ENCODE assay signal across 1 cellular context in the genomic region with DNA sequence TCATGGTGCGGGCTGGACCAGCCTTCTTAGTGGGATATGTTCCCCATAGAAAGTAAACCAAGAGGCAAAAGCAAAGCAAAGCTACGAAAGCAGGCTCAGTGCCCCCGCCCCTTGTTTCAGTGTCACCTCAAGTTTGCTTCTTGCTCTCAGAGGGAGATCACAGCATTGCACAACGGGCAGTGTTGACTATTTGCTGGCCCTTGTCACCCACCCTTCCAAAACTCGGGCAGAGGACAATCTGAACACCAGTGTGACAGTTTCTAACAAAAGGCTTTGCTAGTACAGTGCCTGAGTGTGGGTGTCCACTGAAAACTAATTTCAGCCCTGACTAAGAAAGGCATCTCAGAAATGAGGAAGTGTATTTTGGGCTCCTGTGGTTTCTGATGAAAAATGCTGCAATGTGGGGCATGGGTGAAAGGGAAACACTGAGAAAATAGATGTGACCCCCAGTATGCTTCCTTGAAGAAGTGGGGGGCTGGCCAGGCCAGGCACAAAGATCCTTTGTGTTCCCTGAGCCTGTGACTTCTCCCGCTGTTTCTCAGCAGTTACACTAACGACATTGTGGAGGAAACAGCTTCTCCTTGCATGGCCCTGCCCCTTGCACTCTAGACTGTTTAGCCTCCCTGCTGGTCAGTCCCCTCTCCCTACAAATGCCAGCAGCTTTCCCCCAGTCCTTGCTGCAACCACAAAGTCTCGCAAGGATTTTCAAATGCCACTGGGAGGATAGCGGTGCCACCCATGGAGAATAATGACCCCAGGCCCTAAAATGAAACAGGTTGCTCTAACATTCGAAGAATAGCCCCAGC.
TF ChIP-seq lines count a peak whose summit lies in the region.

No MANE protein-coding gene starts in this region.

TF ChIP-seq in HepG2, 621 proteins besides CTCF, POLR2A, EP300 and RAD21 (continued from another document and continues in another):
- TF ChIP-seq, protein P1, sequence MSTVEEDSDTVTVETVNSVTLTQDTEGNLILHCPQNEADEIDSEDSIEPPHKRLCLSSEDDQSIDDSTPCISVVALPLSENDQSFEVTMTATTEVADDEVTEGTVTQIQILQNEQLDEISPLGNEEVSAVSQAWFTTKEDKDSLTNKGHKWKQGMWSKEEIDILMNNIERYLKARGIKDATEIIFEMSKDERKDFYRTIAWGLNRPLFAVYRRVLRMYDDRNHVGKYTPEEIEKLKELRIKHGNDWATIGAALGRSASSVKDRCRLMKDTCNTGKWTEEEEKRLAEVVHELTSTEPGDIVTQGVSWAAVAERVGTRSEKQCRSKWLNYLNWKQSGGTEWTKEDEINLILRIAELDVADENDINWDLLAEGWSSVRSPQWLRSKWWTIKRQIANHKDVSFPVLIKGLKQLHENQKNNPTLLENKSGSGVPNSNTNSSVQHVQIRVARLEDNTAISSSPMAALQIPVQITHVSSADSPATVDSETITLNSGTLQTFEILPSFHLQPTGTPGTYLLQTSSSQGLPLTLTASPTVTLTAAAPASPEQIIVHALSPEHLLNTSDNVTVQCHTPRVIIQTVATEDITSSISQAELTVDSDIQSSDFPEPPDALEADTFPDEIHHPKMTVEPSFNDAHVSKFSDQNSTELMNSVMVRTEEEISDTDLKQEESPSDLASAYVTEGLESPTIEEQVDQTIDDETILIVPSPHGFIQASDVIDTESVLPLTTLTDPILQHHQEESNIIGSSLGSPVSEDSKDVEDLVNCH (CRISPR knock-in tag; IDR thresholded peaks at IDR 0.05) = no peak
- no peak for TF ChIP-seq MYNN (CRISPR knock-in tag; IDR thresholded peaks at IDR 0.05; ENCODE audit: low read depth)
- TF ChIP-seq, protein P2, sequence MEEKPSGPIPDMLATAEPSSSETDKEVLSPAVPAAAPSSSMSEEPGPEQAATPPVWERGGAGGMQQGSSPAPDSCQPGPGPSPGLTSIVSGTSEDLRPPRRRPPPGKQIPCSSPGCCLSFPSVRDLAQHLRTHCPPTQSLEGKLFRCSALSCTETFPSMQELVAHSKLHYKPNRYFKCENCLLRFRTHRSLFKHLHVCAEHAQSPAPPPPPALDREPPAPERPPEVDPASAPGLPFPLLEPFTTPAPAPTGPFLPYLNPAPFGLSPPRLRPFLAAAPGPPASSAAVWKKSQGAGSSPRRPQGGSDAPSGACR (CRISPR knock-in tag; IDR thresholded peaks at IDR 0.05) = no peak
- no peak for TF ChIP-seq ZNF773 (CRISPR knock-in tag; IDR thresholded peaks at IDR 0.05; ENCODE audit: borderline replicate concordance)
- no peak for TF ChIP-seq FOXM1 (CRISPR knock-in tag; IDR thresholded peaks at IDR 0.05)
- TF ChIP-seq ZNF335 (CRISPR knock-in tag; IDR thresholded peaks at IDR 0.05) = no peak
- TF ChIP-seq, protein P3, sequence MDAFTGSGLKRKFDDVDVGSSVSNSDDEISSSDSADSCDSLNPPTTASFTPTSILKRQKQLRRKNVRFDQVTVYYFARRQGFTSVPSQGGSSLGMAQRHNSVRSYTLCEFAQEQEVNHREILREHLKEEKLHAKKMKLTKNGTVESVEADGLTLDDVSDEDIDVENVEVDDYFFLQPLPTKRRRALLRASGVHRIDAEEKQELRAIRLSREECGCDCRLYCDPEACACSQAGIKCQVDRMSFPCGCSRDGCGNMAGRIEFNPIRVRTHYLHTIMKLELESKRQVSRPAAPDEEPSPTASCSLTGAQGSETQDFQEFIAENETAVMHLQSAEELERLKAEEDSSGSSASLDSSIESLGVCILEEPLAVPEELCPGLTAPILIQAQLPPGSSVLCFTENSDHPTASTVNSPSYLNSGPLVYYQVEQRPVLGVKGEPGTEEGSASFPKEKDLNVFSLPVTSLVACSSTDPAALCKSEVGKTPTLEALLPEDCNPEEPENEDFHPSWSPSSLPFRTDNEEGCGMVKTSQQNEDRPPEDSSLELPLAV (CRISPR knock-in tag; conservative IDR thresholded peaks at IDR 0.05; ENCODE audit: low read depth) = no peak
- TF ChIP-seq, protein P4, sequence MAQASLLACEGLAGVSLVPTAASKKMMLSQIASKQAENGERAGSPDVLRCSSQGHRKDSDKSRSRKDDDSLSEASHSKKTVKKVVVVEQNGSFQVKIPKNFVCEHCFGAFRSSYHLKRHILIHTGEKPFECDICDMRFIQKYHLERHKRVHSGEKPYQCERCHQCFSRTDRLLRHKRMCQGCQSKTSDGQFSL (CRISPR knock-in tag; IDR thresholded peaks at IDR 0.05) = no peak
- TF ChIP-seq MAFK (conservative IDR thresholded peaks at IDR 0.05 in 1 of 2, IDR thresholded peaks at IDR 0.05 in 1 of 2; ENCODE audit: low read length in 2 of 2) = no peak
- TF ChIP-seq BHLHE40 (IDR thresholded peaks at IDR 0.05; ENCODE audit: low read length) = no peak
- TF ChIP-seq ZNF44 (CRISPR knock-in tag; IDR thresholded peaks at IDR 0.05) = no peak
- TF ChIP-seq, protein P5, sequence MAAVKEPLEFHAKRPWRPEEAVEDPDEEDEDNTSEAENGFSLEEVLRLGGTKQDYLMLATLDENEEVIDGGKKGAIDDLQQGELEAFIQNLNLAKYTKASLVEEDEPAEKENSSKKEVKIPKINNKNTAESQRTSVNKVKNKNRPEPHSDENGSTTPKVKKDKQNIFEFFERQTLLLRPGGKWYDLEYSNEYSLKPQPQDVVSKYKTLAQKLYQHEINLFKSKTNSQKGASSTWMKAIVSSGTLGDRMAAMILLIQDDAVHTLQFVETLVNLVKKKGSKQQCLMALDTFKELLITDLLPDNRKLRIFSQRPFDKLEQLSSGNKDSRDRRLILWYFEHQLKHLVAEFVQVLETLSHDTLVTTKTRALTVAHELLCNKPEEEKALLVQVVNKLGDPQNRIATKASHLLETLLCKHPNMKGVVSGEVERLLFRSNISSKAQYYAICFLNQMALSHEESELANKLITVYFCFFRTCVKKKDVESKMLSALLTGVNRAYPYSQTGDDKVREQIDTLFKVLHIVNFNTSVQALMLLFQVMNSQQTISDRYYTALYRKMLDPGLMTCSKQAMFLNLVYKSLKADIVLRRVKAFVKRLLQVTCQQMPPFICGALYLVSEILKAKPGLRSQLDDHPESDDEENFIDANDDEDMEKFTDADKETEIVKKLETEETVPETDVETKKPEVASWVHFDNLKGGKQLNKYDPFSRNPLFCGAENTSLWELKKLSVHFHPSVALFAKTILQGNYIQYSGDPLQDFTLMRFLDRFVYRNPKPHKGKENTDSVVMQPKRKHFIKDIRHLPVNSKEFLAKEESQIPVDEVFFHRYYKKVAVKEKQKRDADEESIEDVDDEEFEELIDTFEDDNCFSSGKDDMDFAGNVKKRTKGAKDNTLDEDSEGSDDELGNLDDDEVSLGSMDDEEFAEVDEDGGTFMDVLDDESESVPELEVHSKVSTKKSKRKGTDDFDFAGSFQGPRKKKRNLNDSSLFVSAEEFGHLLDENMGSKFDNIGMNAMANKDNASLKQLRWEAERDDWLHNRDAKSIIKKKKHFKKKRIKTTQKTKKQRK (IDR thresholded peaks at IDR 0.05; ENCODE audit: low read length) = no peak
- TF ChIP-seq, protein P6, sequence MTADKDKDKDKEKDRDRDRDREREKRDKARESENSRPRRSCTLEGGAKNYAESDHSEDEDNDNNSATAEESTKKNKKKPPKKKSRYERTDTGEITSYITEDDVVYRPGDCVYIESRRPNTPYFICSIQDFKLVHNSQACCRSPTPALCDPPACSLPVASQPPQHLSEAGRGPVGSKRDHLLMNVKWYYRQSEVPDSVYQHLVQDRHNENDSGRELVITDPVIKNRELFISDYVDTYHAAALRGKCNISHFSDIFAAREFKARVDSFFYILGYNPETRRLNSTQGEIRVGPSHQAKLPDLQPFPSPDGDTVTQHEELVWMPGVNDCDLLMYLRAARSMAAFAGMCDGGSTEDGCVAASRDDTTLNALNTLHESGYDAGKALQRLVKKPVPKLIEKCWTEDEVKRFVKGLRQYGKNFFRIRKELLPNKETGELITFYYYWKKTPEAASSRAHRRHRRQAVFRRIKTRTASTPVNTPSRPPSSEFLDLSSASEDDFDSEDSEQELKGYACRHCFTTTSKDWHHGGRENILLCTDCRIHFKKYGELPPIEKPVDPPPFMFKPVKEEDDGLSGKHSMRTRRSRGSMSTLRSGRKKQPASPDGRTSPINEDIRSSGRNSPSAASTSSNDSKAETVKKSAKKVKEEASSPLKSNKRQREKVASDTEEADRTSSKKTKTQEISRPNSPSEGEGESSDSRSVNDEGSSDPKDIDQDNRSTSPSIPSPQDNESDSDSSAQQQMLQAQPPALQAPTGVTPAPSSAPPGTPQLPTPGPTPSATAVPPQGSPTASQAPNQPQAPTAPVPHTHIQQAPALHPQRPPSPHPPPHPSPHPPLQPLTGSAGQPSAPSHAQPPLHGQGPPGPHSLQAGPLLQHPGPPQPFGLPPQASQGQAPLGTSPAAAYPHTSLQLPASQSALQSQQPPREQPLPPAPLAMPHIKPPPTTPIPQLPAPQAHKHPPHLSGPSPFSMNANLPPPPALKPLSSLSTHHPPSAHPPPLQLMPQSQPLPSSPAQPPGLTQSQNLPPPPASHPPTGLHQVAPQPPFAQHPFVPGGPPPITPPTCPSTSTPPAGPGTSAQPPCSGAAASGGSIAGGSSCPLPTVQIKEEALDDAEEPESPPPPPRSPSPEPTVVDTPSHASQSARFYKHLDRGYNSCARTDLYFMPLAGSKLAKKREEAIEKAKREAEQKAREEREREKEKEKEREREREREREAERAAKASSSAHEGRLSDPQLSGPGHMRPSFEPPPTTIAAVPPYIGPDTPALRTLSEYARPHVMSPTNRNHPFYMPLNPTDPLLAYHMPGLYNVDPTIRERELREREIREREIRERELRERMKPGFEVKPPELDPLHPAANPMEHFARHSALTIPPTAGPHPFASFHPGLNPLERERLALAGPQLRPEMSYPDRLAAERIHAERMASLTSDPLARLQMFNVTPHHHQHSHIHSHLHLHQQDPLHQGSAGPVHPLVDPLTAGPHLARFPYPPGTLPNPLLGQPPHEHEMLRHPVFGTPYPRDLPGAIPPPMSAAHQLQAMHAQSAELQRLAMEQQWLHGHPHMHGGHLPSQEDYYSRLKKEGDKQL (CRISPR knock-in tag; IDR thresholded peaks at IDR 0.05; ENCODE audit: low read depth) = no peak
- TF ChIP-seq, protein P7, sequence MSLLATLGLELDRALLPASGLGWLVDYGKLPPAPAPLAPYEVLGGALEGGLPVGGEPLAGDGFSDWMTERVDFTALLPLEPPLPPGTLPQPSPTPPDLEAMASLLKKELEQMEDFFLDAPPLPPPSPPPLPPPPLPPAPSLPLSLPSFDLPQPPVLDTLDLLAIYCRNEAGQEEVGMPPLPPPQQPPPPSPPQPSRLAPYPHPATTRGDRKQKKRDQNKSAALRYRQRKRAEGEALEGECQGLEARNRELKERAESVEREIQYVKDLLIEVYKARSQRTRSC (CRISPR knock-in tag; IDR thresholded peaks at IDR 0.05; ENCODE audit: low read depth) = no peak
- TF ChIP-seq PAF1 (CRISPR knock-in tag; IDR thresholded peaks at IDR 0.05) = no peak
- TF ChIP-seq, protein P8, sequence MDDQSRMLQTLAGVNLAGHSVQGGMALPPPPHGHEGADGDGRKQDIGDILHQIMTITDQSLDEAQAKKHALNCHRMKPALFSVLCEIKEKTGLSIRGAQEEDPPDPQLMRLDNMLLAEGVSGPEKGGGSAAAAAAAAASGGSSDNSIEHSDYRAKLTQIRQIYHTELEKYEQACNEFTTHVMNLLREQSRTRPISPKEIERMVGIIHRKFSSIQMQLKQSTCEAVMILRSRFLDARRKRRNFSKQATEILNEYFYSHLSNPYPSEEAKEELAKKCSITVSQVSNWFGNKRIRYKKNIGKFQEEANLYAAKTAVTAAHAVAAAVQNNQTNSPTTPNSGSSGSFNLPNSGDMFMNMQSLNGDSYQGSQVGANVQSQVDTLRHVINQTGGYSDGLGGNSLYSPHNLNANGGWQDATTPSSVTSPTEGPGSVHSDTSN (CRISPR knock-in tag; IDR thresholded peaks at IDR 0.05; ENCODE audit: borderline replicate concordance) = no peak
- peak; percentile 46 for TF ChIP-seq PPARG (CRISPR knock-in tag; conservative IDR thresholded peaks at IDR 0.05)
- TF ChIP-seq, protein P9, sequence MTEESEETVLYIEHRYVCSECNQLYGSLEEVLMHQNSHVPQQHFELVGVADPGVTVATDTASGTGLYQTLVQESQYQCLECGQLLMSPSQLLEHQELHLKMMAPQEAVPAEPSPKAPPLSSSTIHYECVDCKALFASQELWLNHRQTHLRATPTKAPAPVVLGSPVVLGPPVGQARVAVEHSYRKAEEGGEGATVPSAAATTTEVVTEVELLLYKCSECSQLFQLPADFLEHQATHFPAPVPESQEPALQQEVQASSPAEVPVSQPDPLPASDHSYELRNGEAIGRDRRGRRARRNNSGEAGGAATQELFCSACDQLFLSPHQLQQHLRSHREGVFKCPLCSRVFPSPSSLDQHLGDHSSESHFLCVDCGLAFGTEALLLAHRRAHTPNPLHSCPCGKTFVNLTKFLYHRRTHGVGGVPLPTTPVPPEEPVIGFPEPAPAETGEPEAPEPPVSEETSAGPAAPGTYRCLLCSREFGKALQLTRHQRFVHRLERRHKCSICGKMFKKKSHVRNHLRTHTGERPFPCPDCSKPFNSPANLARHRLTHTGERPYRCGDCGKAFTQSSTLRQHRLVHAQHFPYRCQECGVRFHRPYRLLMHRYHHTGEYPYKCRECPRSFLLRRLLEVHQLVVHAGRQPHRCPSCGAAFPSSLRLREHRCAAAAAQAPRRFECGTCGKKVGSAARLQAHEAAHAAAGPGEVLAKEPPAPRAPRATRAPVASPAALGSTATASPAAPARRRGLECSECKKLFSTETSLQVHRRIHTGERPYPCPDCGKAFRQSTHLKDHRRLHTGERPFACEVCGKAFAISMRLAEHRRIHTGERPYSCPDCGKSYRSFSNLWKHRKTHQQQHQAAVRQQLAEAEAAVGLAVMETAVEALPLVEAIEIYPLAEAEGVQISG (CRISPR knock-in tag; IDR thresholded peaks at IDR 0.05) = no peak
- TF ChIP-seq, protein P10, sequence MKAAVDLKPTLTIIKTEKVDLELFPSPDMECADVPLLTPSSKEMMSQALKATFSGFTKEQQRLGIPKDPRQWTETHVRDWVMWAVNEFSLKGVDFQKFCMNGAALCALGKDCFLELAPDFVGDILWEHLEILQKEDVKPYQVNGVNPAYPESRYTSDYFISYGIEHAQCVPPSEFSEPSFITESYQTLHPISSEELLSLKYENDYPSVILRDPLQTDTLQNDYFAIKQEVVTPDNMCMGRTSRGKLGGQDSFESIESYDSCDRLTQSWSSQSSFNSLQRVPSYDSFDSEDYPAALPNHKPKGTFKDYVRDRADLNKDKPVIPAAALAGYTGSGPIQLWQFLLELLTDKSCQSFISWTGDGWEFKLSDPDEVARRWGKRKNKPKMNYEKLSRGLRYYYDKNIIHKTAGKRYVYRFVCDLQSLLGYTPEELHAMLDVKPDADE (CRISPR knock-in tag; IDR thresholded peaks at IDR 0.05) = no peak
- TF ChIP-seq, protein P11, sequence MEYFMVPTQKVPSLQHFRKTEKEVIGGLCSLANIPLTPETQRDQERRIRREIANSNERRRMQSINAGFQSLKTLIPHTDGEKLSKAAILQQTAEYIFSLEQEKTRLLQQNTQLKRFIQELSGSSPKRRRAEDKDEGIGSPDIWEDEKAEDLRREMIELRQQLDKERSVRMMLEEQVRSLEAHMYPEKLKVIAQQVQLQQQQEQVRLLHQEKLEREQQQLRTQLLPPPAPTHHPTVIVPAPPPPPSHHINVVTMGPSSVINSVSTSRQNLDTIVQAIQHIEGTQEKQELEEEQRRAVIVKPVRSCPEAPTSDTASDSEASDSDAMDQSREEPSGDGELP (IDR thresholded peaks at IDR 0.05; ENCODE audit: borderline replicate concordance, low read depth) = 0 out of 2 replicates have a peak, but pooled peaks have one; percentile 11
- no peak for TF ChIP-seq MIXL1 (CRISPR knock-in tag; IDR thresholded peaks at IDR 0.05)
- no peak for TF ChIP-seq ZNF205 (CRISPR knock-in tag; IDR thresholded peaks at IDR 0.05)
- TF ChIP-seq, protein P12, sequence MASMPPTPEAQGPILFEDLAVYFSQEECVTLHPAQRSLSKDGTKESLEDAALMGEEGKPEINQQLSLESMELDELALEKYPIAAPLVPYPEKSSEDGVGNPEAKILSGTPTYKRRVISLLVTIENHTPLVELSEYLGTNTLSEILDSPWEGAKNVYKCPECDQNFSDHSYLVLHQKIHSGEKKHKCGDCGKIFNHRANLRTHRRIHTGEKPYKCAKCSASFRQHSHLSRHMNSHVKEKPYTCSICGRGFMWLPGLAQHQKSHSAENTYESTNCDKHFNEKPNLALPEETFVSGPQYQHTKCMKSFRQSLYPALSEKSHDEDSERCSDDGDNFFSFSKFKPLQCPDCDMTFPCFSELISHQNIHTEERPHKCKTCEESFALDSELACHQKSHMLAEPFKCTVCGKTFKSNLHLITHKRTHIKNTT (CRISPR knock-in tag; IDR thresholded peaks at IDR 0.05) = no peak
